Comparison of ENCODE assay signal across 1 cellular context in genomic region chr2:216498418-216499413, GRCh38.
TF ChIP-seq lines count a peak whose summit lies in the region.

TSS of gene RPL37A (plus strand) at chr2:216498844. CDS start at chr2:216498875, 31 bp downstream.

TF ChIP-seq in HepG2, 621 proteins besides CTCF, POLR2A, EP300 and RAD21 (continued from another document and continues in another):
- TF ChIP-seq HES4 (CRISPR knock-in tag; IDR thresholded peaks at IDR 0.05; ENCODE audit: borderline replicate concordance) (peak; percentile 85), TFDP2 (CRISPR knock-in tag; IDR thresholded peaks at IDR 0.05) (peak; percentile 81), AKNA (CRISPR knock-in tag; IDR thresholded peaks at IDR 0.05; ENCODE audit: borderline replicate concordance) (peak; percentile 97), ZBTB49 (CRISPR knock-in tag; IDR thresholded peaks at IDR 0.05; ENCODE audit: borderline replicate concordance) (peak; percentile 87; the same call in 1 of the 2 replicates), SMC3 (IDR thresholded peaks at IDR 0.05; ENCODE audit: low read length) (no peak), ZC3H4 (CRISPR knock-in tag; IDR thresholded peaks at IDR 0.05; ENCODE audit: borderline replicate concordance) (peak; percentile 51; the same call in 1 of the 2 replicates), BRCA1 (CRISPR knock-in tag; IDR thresholded peaks at IDR 0.05) (no peak; the same call in 1 of the 2 replicates), ZBTB43 (CRISPR knock-in tag; conservative IDR thresholded peaks at IDR 0.05) (peak; percentile 74; the same call in 1 of the 2 replicates), CHCHD3 (CRISPR knock-in tag; IDR thresholded peaks at IDR 0.05) (peak; percentile 78; the same call in 1 of the 2 replicates), THRA (CRISPR knock-in tag; IDR thresholded peaks at IDR 0.05; ENCODE audit: borderline replicate concordance) (peak; percentile 84), KLF11 (CRISPR knock-in tag; IDR thresholded peaks at IDR 0.05) (peak; percentile 89), RARA (CRISPR knock-in tag; IDR thresholded peaks at IDR 0.05) (peak; percentile 62; the same call in 1 of the 2 replicates), ATAD3A (CRISPR knock-in tag; IDR thresholded peaks at IDR 0.05) (0 out of 2 replicates have a peak, but pooled peaks have one; percentile 61), ZNF800 (CRISPR knock-in tag; IDR thresholded peaks at IDR 0.05) (peak; percentile 72; the same call in 1 of the 2 replicates), BRF2 (CRISPR knock-in tag; IDR thresholded peaks at IDR 0.05) (peak; percentile 85; the same call in 1 of the 2 replicates), ZFYVE20 (CRISPR knock-in tag; IDR thresholded peaks at IDR 0.05; ENCODE audit: borderline replicate concordance, low read depth) (peak; percentile 70), SAP130 (CRISPR knock-in tag; IDR thresholded peaks at IDR 0.05; ENCODE audit: low read depth) (peak; percentile 95), SIN3A (IDR thresholded peaks at IDR 0.05; ENCODE audit: borderline replicate concordance, low read depth, low read length) (peak; percentile 84; the same call in 1 of the 2 replicates), ZNF362 (CRISPR knock-in tag; IDR thresholded peaks at IDR 0.05; ENCODE audit: borderline replicate concordance) (peak; percentile 56; the same call in 1 of the 2 replicates), ZBTB37 (CRISPR knock-in tag; IDR thresholded peaks at IDR 0.05) (no peak), DNMT3B (CRISPR knock-in tag; conservative IDR thresholded peaks at IDR 0.05) (peak; percentile 99), SALL1 (CRISPR knock-in tag; IDR thresholded peaks at IDR 0.05) (peak; percentile 97), KDM3A (CRISPR knock-in tag; IDR thresholded peaks at IDR 0.05; ENCODE audit: low read depth) (peak; percentile 85), ARID3A (IDR thresholded peaks at IDR 0.05; ENCODE audit: low read depth, low read length) (no peak; the same call in 1 of the 2 replicates), MBNL3 (CRISPR knock-in tag; conservative IDR thresholded peaks at IDR 0.05) (no peak), ZNF292 (CRISPR knock-in tag; IDR thresholded peaks at IDR 0.05; ENCODE audit: borderline replicate concordance, low read depth) (no peak), ZNF710 (CRISPR knock-in tag; IDR thresholded peaks at IDR 0.05; ENCODE audit: borderline replicate concordance) (peak; percentile 89), ZNF691 (CRISPR knock-in tag; IDR thresholded peaks at IDR 0.05; ENCODE audit: borderline replicate concordance, low read depth) (peak; percentile 90), ZNF670 (CRISPR knock-in tag; IDR thresholded peaks at IDR 0.05; ENCODE audit: borderline replicate concordance) (0 out of 2 replicates have a peak, but pooled peaks have one; percentile 78), FOXJ3 (CRISPR knock-in tag; IDR thresholded peaks at IDR 0.05; ENCODE audit: borderline replicate concordance) (no peak; the same call in 1 of the 2 replicates), ZNF556 (CRISPR knock-in tag; IDR thresholded peaks at IDR 0.05; ENCODE audit: borderline replicate concordance) (peak; percentile 96)
